In the genomic region with DNA sequence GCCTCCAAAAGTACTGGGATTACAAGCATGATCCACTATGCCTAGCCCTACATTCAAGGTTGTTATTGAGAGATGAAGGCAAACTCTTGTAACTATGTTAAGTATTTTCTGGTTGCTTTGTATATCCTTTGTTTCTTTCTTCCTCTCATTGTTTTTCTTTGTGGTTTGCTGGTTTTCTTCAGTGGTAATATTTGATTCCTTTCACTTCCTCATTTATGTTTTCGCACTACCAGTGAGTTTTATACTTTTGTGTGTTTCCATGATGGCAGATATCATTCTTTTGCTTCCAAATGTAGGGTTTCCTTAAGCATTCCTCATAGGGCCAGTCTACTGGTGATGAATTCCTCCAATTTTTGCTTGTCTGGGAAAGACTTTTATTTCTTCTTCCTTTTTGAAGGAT, we compare ENCODE assay signal across 8 cellular contexts.
DNase-seq lines count a peak whose midpoint lies in the region; ATAC-seq and TF ChIP-seq lines count a peak whose summit lies in the region.

No MANE protein-coding gene starts in this region.

- H3K4me1 Mint-ChIP-seq in activated CD8-positive, alpha-beta memory T cell treated with anti-CD3 and anti-CD28 coated beads, Interleukin-2, amount 10 ng/mL, durations not matched to agents 7 days and 5 days, result peaks cover 61% of the 10 kb centered on the region

- peaks cover 0 to 7% of the 10 kb centered on the region in 2 experiments for H3K4me1 ChIP-seq in neutrophil (ENCODE audit: control insufficient read depth in 1 of 2, insufficient read depth in 1 of 2, low read depth in 1 of 2, low read length in 1 of 2)
- no peaks in the 10 kb centered on the region for H3K4me1 ChIP-seq in GM23248 (ENCODE audit: insufficient read depth)

- H3K9me3 Mint-ChIP-seq in activated CD8-positive, alpha-beta memory T cell treated with anti-CD3 and anti-CD28 coated beads, Interleukin-2, amount 10 ng/mL, durations not matched to agents 7 days and 5 days (ENCODE audit: low read depth), result peaks cover 33% of the 10 kb centered on the region

- TF ChIP-seq POLR2A in NB4 (IDR thresholded peaks at IDR 0.05; ENCODE audit: extremely low read depth, insufficient read length), result no peak

- no peaks in the 10 kb centered on the region for H3F3A ChIP-seq in GM23248 (ENCODE audit: insufficient read depth)

- H2AFZ ChIP-seq in GM23248, result no peak overlapping the region

- peak overlapping the region; percentile 56 for H3K27ac Mint-ChIP-seq in activated CD8-positive, alpha-beta memory T cell treated with anti-CD3 and anti-CD28 coated beads, Interleukin-2, amount 10 ng/mL, durations not matched to agents 7 days and 5 days

- H4K20me1 ChIP-seq in GM23248 (ENCODE audit: insufficient read depth), result 0 out of 2 replicates have a peak, but pooled peaks cover 3% of the 10 kb centered on the region

- no peak overlapping the region for H3K4me2 ChIP-seq in GM23248 (ENCODE audit: unreplicated experiment)

- H3K9ac ChIP-seq in GM23248, result no peak overlapping the region

- CTCF ChIA-PET in activated CD8-positive, alpha-beta memory T cell treated with anti-CD3 and anti-CD28 coated beads, Interleukin-2, amount 10 ng/mL, durations not matched to agents 7 days and 5 days (lab: Charles Lee), result interaction anchor here (1.5 kb wide), 1 partner anchor 25 kb away, joined by 3 read pairs; no protein-coding TSS in a partner anchor

- H3K4me3 ChIP-seq in NB4 (ENCODE audit: low read depth, low read length), result no peak overlapping the region
- no peak overlapping the region for H3K4me3 ChIP-seq in neutrophil (ENCODE audit: low read depth in 1 of 2, low read length in 1 of 2)
- no peak overlapping the region for H3K4me3 ChIP-seq in GM23248

- peaks cover 91% of the 10 kb centered on the region for H3K79me2 ChIP-seq in GM23248 (ENCODE audit: insufficient read depth)

- no peak overlapping the region for H3K4me3 Mint-ChIP-seq in activated CD8-positive, alpha-beta memory T cell treated with anti-CD3 and anti-CD28 coated beads, Interleukin-2, amount 10 ng/mL, durations not matched to agents 7 days and 5 days

- no peak for ATAC-seq in activated CD8-positive, alpha-beta memory T cell treated with anti-CD3 and anti-CD28 coated beads, Interleukin-2, amount 10 ng/mL, durations not matched to agents 7 days and 5 days
- ATAC-seq in HG02870 (IDR thresholded peaks at IDR 0.05; ENCODE audit: unreplicated experiment), result peak; percentile 52

- no peak for DNase-seq in activated CD8-positive, alpha-beta memory T cell treated with anti-CD3 and anti-CD28 coated beads, Interleukin-2, amount 10 ng/mL, durations not matched to agents 7 days and 5 days
- no peak for DNase-seq in activated CD8-positive, alpha-beta memory T cell treated with anti-CD3 and anti-CD28 coated beads, Interleukin-2, amount 50 U/mL, for 4 hours
- DNase-seq in NB4 (ENCODE audit: low read depth) (peak; percentile 58), NCI-H2081 treated with DMSO at 0.1 percent for 48 hours (lab: John Stamatoyannopoulos, UW) (no peak), GM23248 (no peak), RKO (ENCODE audit: low spot score) (no peak)

- 96 to 100% methylated on average over 1 of the region's 1 CpG for WGBS in GM23248 (ENCODE audit: low coverage in 1 of 2, low lambda C conversion rate in 2 of 2, missing lambda C conversion rate in 2 of 2), 2 experiments

- H3K27me3 ChIP-seq in neutrophil (no peaks in the 10 kb centered on the region), GM23248 (replicated peaks; ENCODE audit: insufficient read depth) (no peaks in the 10 kb centered on the region)

- H3K9me3 ChIP-seq in neutrophil, result no peaks in the 10 kb centered on the region
- peaks cover 4% of the 10 kb centered on the region for H3K9me3 ChIP-seq in GM23248 (ENCODE audit: low read depth)

- in situ Hi-C loops in GM23248 (cut with MboI), result no loop called here

- H3K36me3 Mint-ChIP-seq in activated CD8-positive, alpha-beta memory T cell treated with anti-CD3 and anti-CD28 coated beads, Interleukin-2, amount 10 ng/mL, durations not matched to agents 7 days and 5 days, result peaks cover 76% of the 10 kb centered on the region

- TF ChIP-seq CTCF in NB4 (IDR thresholded peaks at IDR 0.05; ENCODE audit: low read depth, low read length) (no peak), neutrophil (IDR thresholded peaks at IDR 0.05) (no peak)

- H3K36me3 ChIP-seq in neutrophil (no peaks in the 10 kb centered on the region), GM23248 (ENCODE audit: low read depth) (no peaks in the 10 kb centered on the region)

- peak overlapping the region; percentile 64 for H3K27ac ChIP-seq in neutrophil
- no peak overlapping the region for H3K27ac ChIP-seq in GM23248

- no peaks in the 10 kb centered on the region for H3K9me2 ChIP-seq in GM23248 (ENCODE audit: insufficient read depth)

- no peaks in the 10 kb centered on the region for H3K27me3 Mint-ChIP-seq in activated CD8-positive, alpha-beta memory T cell treated with anti-CD3 and anti-CD28 coated beads, Interleukin-2, amount 10 ng/mL, durations not matched to agents 7 days and 5 days
